8 cellular contexts compared by ENCODE assay signal in the genomic region with DNA sequence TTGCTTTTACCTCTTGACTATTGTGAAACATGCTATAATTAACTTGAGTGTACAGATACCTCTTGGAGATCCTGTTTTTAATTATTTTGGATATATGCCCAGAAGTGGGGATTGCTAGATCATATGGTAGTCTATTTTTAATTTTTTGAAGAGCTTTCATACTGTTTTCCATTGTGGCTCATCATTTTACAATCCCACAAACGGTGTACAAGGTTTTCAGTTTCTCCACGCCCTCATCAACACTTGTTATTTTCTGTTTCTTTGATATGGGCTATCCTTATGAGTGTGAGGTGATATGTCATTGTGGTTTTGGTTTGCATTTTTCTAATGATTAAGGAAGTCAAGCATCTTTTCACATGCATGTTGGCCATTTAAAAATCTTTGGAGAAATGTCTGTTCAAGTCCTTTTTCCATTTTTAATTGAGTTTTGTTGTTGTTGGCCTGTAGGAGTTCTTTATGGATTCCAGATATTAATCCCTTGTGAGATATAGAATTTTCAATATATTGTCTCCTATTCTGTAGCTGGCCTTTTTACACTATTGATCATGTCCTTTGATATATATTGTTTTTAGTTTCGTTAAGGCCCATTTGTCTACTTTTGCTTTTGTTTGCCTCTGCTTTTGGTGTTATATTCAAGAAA. TPM values are rescaled to one million over a fixed set of nuclear protein-coding genes. Genes with fewer than 3 reads are reported as not detected.
DNase-seq lines count a peak whose midpoint lies in the region; ATAC-seq and TF ChIP-seq lines count a peak whose summit lies in the region.

No MANE protein-coding gene starts in this region.

- H3K79me2 ChIP-seq in GM23338 (replicated peaks; ENCODE audit: insufficient read depth): peaks cover 16% of the 10 kb centered on the region; the same call in 1 of the 2 replicates

- H3K4me1 ChIP-seq in skeletal muscle tissue (ENCODE audit: control insufficient read depth in 3 of 3, insufficient read depth in 3 of 3, low read length in 3 of 3): peaks cover 0 to 11% (median 4%) of the 10 kb centered on the region in 3 donors
- 0 out of 2 replicates have a peak, but pooled peaks cover 3% of the 10 kb centered on the region for H3K4me1 ChIP-seq in GM23338 (ENCODE audit: insufficient read depth)

- H3K9me3 ChIP-seq in KOPT-K1 (ENCODE audit: insufficient read depth, low read length, poor library complexity, severe bottlenecking): peaks cover 19% of the 10 kb centered on the region
- H3K9me3 ChIP-seq in skeletal muscle tissue (ENCODE audit: control insufficient read depth in 3 of 3, low read length in 3 of 3): no peaks in the 10 kb centered on the region

- H3F3A ChIP-seq in GM23338 (replicated peaks; ENCODE audit: low read depth): no peaks in the 10 kb centered on the region

- peak overlapping the region; percentile 95 for H3K27ac Mint-ChIP-seq in activated naive CD8-positive, alpha-beta T cell treated with anti-CD3 and anti-CD28 coated beads, Interleukin-2, amount 50 U/mL, for 24 hours
- H3K27ac Mint-ChIP-seq in progenitor cell of endocrine pancreas (no peak overlapping the region), GM23338 (no peak overlapping the region)

- H3K27ac ChIP-seq in KOPT-K1 (ENCODE audit: low read depth, low read length, poor library complexity, severe bottlenecking): peak overlapping the region; percentile 46
- H3K27ac ChIP-seq in skeletal muscle tissue (ENCODE audit: low read depth, low read length): peak overlapping the region; percentile 65
- no peak overlapping the region for H3K27ac ChIP-seq in GM23338 (ENCODE audit: low read depth)

- no peaks in the 10 kb centered on the region for H4K20me1 ChIP-seq in GM23338 (replicated peaks; ENCODE audit: insufficient read depth)

- no peak overlapping the region for H3K4me3 ChIP-seq in skeletal muscle tissue (ENCODE audit: low read length in 3 of 3)
- no peak overlapping the region for H3K4me3 ChIP-seq in GM23338

- peaks cover 17% of the 10 kb centered on the region for H3K9me3 Mint-ChIP-seq in activated naive CD8-positive, alpha-beta T cell treated with anti-CD3 and anti-CD28 coated beads, Interleukin-2, amount 50 U/mL, for 24 hours
- H3K9me3 Mint-ChIP-seq in progenitor cell of endocrine pancreas (ENCODE audit: low read depth) (peaks cover 8% of the 10 kb centered on the region), GM23338 (peaks cover 7% of the 10 kb centered on the region; the same call in 1 of the 3 replicates)

- peaks cover 74% of the 10 kb centered on the region for H3K36me3 ChIP-seq in KOPT-K1 (ENCODE audit: insufficient read depth, low read length)
- peaks cover 2 to 18% (median 4%) of the 10 kb centered on the region in 3 donors for H3K36me3 ChIP-seq in skeletal muscle tissue (ENCODE audit: control insufficient read depth in 3 of 3, insufficient read depth in 3 of 3, low read length in 3 of 3)
- H3K36me3 ChIP-seq in GM23338 (ENCODE audit: insufficient read depth): peaks cover 10% of the 10 kb centered on the region

- ATAC-seq in GM21390 (IDR thresholded peaks at IDR 0.05; ENCODE audit: unreplicated experiment) (peak; percentile 81), GM23338 (no peak)
- ATAC-seq in activated naive CD8-positive, alpha-beta T cell treated with anti-CD3 and anti-CD28 coated beads, Interleukin-2, amount 50 U/mL, for 24 hours: peak; percentile 91

- H3K9ac ChIP-seq in skeletal muscle tissue (ENCODE audit: low read depth in 1 of 3, low read length in 3 of 3): no peak overlapping the region

- H3K4me1 Mint-ChIP-seq in activated naive CD8-positive, alpha-beta T cell treated with anti-CD3 and anti-CD28 coated beads, Interleukin-2, amount 50 U/mL, for 24 hours: peaks cover 92% of the 10 kb centered on the region
- H3K4me1 Mint-ChIP-seq in progenitor cell of endocrine pancreas (ENCODE audit: low read depth) (no peaks in the 10 kb centered on the region), GM23338 (peaks cover 18% of the 10 kb centered on the region)

- H3K9me2 ChIP-seq in GM23338 (ENCODE audit: insufficient read depth): 0 out of 2 replicates have a peak, but pooled peaks cover 3% of the 10 kb centered on the region

- no peak for TF ChIP-seq CTCF in progenitor cell of endocrine pancreas (IDR thresholded peaks at IDR 0.05; ENCODE audit: unreplicated experiment)
- TF ChIP-seq CTCF in GM23338 (conservative IDR thresholded peaks at IDR 0.05; ENCODE audit: low read depth in 2 of 2): no peak

- no peaks in the 10 kb centered on the region for H3K27me3 ChIP-seq in skeletal muscle tissue (ENCODE audit: control insufficient read depth in 3 of 3, insufficient read depth in 3 of 3, low read length in 3 of 3)
- H3K27me3 ChIP-seq in GM23338 (ENCODE audit: insufficient read depth): no peaks in the 10 kb centered on the region

- no peak overlapping the region for H2AFZ ChIP-seq in GM23338

- no peak overlapping the region for H3K4me2 ChIP-seq in GM23338

- H3K27me3 Mint-ChIP-seq in activated naive CD8-positive, alpha-beta T cell treated with anti-CD3 and anti-CD28 coated beads, Interleukin-2, amount 50 U/mL, for 24 hours: no peaks in the 10 kb centered on the region
- H3K27me3 Mint-ChIP-seq in progenitor cell of endocrine pancreas (no peaks in the 10 kb centered on the region), GM23338 (ENCODE audit: insufficient read depth, low read depth, poor library complexity) (no peaks in the 10 kb centered on the region)

- peak overlapping the region; percentile 64 for H3K4me3 Mint-ChIP-seq in activated naive CD8-positive, alpha-beta T cell treated with anti-CD3 and anti-CD28 coated beads, Interleukin-2, amount 50 U/mL, for 24 hours
- no peak overlapping the region for H3K4me3 Mint-ChIP-seq in progenitor cell of endocrine pancreas (ENCODE audit: low read depth)
- no peak overlapping the region for H3K4me3 Mint-ChIP-seq in GM23338

- peak; percentile 2 for DNase-seq in ELR (ENCODE audit: low read depth)
- DNase-seq in activated naive CD8-positive, alpha-beta T cell treated with anti-CD3 and anti-CD28 coated beads, Interleukin-2, amount 50 U/mL, for 24 hours: no peak
- no peak for DNase-seq in progenitor cell of endocrine pancreas (ENCODE audit: low spot score, unreplicated experiment)
- no peak for DNase-seq in GM23338 (ENCODE audit: low spot score)
- DNase-seq in posterior cingulate gyrus: no peak

- H3K36me3 Mint-ChIP-seq in activated naive CD8-positive, alpha-beta T cell treated with anti-CD3 and anti-CD28 coated beads, Interleukin-2, amount 50 U/mL, for 24 hours (ENCODE audit: low read depth): peaks cover 91% of the 10 kb centered on the region
- H3K36me3 Mint-ChIP-seq in progenitor cell of endocrine pancreas (ENCODE audit: insufficient read depth) (peaks cover 36% of the 10 kb centered on the region), GM23338 (ENCODE audit: low read depth) (peaks cover 73% of the 10 kb centered on the region)

- intact Hi-C loops in posterior cingulate gyrus (cut with DNase I): no loop called here

TF ChIP-seq in GM23338, 12 proteins besides CTCF, POLR2A, EP300 and RAD21 (continues in another document):
- no peak for TF ChIP-seq JUNB (IDR thresholded peaks at IDR 0.05; ENCODE audit: unreplicated experiment)

RNA-seq across cellular contexts. Expression of a gene that starts 7.5 kb away (rescaled TPM):
- total RNA-seq in skeletal muscle tissue (18.8 TPM), progenitor cell of endocrine pancreas (25.6 and 30.0 TPM in 2 replicates)
- 36.6 and 37.9 TPM in 2 replicates for total RNA-seq in GM23338 (2014; rRNA removed; shearing (Covaris generic))
- polyA plus RNA-seq in GM23338 (2016; fragmentation: Nextera tagmentation; extraction: Ambion mirVana): 19.1 and 21.9 TPM in 2 replicates
